In the genomic region with DNA sequence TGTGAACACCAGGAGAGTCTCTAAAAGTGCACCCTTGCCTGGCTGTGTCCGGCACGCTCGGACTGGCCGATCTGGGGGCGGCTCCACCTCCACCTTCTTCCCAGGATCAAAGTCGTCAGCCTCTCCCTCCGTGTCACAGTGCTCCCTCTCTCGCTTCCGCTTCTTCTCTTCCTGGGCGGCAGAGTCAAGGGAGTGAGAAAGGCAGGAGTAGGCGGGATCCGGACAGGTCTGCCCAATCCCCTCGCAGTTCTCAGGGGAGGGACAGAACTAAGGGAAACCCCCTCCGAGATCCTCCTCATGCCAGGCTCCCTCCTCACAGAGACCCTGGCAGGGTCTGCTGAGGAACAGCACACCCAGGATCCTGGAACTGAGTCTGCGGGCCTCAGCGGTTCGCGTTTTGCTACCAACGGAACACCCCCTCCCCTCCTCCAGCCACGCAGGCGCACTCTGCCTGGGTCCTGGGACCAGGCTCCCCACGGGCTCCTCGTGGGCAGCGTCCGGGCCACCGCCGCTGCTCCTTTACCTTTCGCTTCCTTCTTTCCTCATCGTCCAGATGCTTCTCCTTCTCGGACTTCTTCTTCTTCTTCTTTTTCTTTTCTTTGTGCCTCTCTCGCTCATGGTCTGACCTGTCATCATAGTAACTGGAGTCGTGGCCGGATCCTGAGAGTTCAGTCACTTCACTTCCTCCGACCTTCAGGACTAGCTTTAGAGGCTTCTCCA, we compare ENCODE assay signal across 8 cellular contexts. TPM values are rescaled to one million over a fixed set of nuclear protein-coding genes. Genes with fewer than 3 reads are reported as not detected.
DNase-seq lines count a peak whose midpoint lies in the region; ATAC-seq and TF ChIP-seq lines count a peak whose summit lies in the region.

No MANE protein-coding gene starts in this region.

- H3K14ac ChIP-seq in mesenchymal stem cell (ENCODE audit: low read length in 2 of 2) = peak overlapping the region in 1 of 2 experiments; percentile 86

- no peak overlapping the region for H2BK120ac ChIP-seq in mesenchymal stem cell (ENCODE audit: low read depth, low read length)

- H3K9me3 ChIP-seq in MG63 (no peaks in the 10 kb centered on the region), mesenchymal stem cell (ENCODE audit: control insufficient read depth, low read length) (no peaks in the 10 kb centered on the region)

- peaks cover 54 to 66% of the 10 kb centered on the region in 2 donors for H3K36me3 Mint-ChIP-seq in CD14-positive monocyte

- H3K27ac ChIP-seq in mesenchymal stem cell (ENCODE audit: low read length, poor library complexity, severe bottlenecking) = no peak overlapping the region

- H3K4me3 ChIP-seq in MG63 (peak overlapping the region; percentile 99), astrocyte of the spinal cord (ENCODE audit: low read depth, low read length) (peak overlapping the region; percentile 66), mesenchymal stem cell (ENCODE audit: insufficient read depth in 1 of 2, low read depth in 1 of 2, low read length in 2 of 2) (peak overlapping the region; percentile 98)

- peak overlapping the region; percentile 21 for H4K8ac ChIP-seq in mesenchymal stem cell (ENCODE audit: low read length)

- no peak for ATAC-seq in HG03095 (IDR thresholded peaks at IDR 0.05; ENCODE audit: unreplicated experiment)

- peaks cover 25% of the 10 kb centered on the region for H3K4me1 ChIP-seq in mesenchymal stem cell (ENCODE audit: control insufficient read depth, insufficient read depth, low read depth, low read length)

- DNase-seq in CD14-positive monocyte (ENCODE audit: low spot score) (no peak), MG63 (no peak), astrocyte of the spinal cord (ENCODE audit: low read depth, low spot score) (no peak), mesenchymal stem cell (peak; percentile 30), amniotic stem cell (lab: John Stamatoyannopoulos, UW) (no peak), ecto neural progenitor cell (ENCODE audit: low spot score) (no peak), NCI-H345 treated with DMSO at 0.1 percent for 48 hours (lab: John Stamatoyannopoulos, UW; ENCODE audit: unreplicated experiment) (no peak)

- no peak for TF ChIP-seq CTCF in CD14-positive monocyte (IDR thresholded peaks at IDR 0.05)
- no peak for TF ChIP-seq CTCF in astrocyte of the spinal cord (IDR thresholded peaks at IDR 0.05; ENCODE audit: low read depth, low read length)

- H3K27ac Mint-ChIP-seq in CD14-positive monocyte = peak overlapping the region; percentile 87 to 96 (median 90)

- H3K27me3 ChIP-seq in MG63 = no peaks in the 10 kb centered on the region
- no peaks in the 10 kb centered on the region for H3K27me3 ChIP-seq in mesenchymal stem cell (ENCODE audit: control insufficient read depth in 1 of 2, insufficient read depth in 1 of 2, low read length in 2 of 2)

- peak overlapping the region; percentile 90 for H3K4me2 ChIP-seq in mesenchymal stem cell (ENCODE audit: low read length, poor library complexity, severe bottlenecking)

- intact Hi-C loops in CD14-positive monocyte (cut with micrococcal nuclease) = loop anchor here (5.0 to 10.0 kb wide), 5 partner anchors 279 to 914 kb away; a partner anchor contains a TSS

- H3K79me1 ChIP-seq in mesenchymal stem cell (replicated peaks; ENCODE audit: low read length, poor library complexity, severe bottlenecking) = peaks cover 51% of the 10 kb centered on the region

- H3K36me3 ChIP-seq in MG63 (peaks cover 89% of the 10 kb centered on the region), mesenchymal stem cell (ENCODE audit: control insufficient read depth in 1 of 2, insufficient read depth in 2 of 2, low read depth in 1 of 2, low read length in 2 of 2) (peaks cover 46 to 59% of the 10 kb centered on the region in 2 experiments)

- no peaks in the 10 kb centered on the region for H3K9me3 Mint-ChIP-seq in CD14-positive monocyte

- no peak overlapping the region for H2AFZ ChIP-seq in mesenchymal stem cell (ENCODE audit: low read depth, low read length)

- in situ Hi-C loops in astrocyte of the spinal cord (cut with HindIII; ENCODE audit: low sequenced_read_pairs) = no loop called here

- H2BK5ac ChIP-seq in mesenchymal stem cell (ENCODE audit: low read depth, low read length, poor library complexity, severe bottlenecking) = no peak overlapping the region

- peaks cover 0 to 2% (median 0%) of the 10 kb centered on the region in 3 donors for H3K27me3 Mint-ChIP-seq in CD14-positive monocyte (ENCODE audit: low read depth in 3 of 3)

- H4K91ac ChIP-seq in mesenchymal stem cell (ENCODE audit: low read length) = no peak overlapping the region

- H2BK12ac ChIP-seq in mesenchymal stem cell (ENCODE audit: low read length in 2 of 2) = peak overlapping the region in 1 of 2 experiments; percentile 8

- peak overlapping the region in 1 of 2 experiments; percentile 87 for H3K4ac ChIP-seq in mesenchymal stem cell (ENCODE audit: low read depth in 1 of 2, low read length in 2 of 2)

- peak overlapping the region; percentile 96 for H3K9ac ChIP-seq in mesenchymal stem cell (ENCODE audit: low read length)

- no peak overlapping the region for H2BK15ac ChIP-seq in mesenchymal stem cell (ENCODE audit: low read depth, poor library complexity, severe bottlenecking)

- peak overlapping the region in 1 of 2 experiments; percentile 51 for H3K23ac ChIP-seq in mesenchymal stem cell (ENCODE audit: low read length in 2 of 2)

- H3K4me1 Mint-ChIP-seq in CD14-positive monocyte = peaks cover 19% of the 10 kb centered on the region

- H2AK5ac ChIP-seq in mesenchymal stem cell (ENCODE audit: low read length, severe bottlenecking) = no peak overlapping the region

- H3K4me3 Mint-ChIP-seq in CD14-positive monocyte = peak overlapping the region; percentile 89 to 93

- WGBS in mesenchymal stem cell = 89% methylated on average over 32 of the region's 34 CpGs

- H3K18ac ChIP-seq in mesenchymal stem cell (ENCODE audit: low read depth in 1 of 2, low read length in 2 of 2) = peak overlapping the region in 1 of 2 experiments; percentile 84

RNA-seq across cellular contexts. Expression of a gene that starts 1.3 kb away (rescaled TPM):
- 1 to 10 TPM; 5.3 to 9.3 TPM for polyA plus RNA-seq in CD14-positive monocyte
- 15.8 and 27.5 TPM in 2 replicates for total RNA-seq in MG63 (2014; rRNA removed; shearing (Covaris generic); ENCODE audit: low replicate concordance)
- 26.0 TPM for polyA plus RNA-seq in mesenchymal stem cell (2013, experiment 1 of 2)
- 25.5 TPM for polyA plus RNA-seq in mesenchymal stem cell (2013, experiment 2 of 2)

RNA-seq across cellular contexts. Expression of a gene that starts 1.4 kb away (rescaled TPM):
- 1 to 10 TPM in 1 of 2 donors, not detected in 1; 1.2 TPM for polyA plus RNA-seq in CD14-positive monocyte
- 73.4 and 82.0 TPM in 2 replicates for total RNA-seq in MG63 (2014; rRNA removed; shearing (Covaris generic); ENCODE audit: low replicate concordance)
- polyA plus RNA-seq in mesenchymal stem cell (2013, experiment 1 of 2) = 5.7 TPM
- polyA plus RNA-seq in mesenchymal stem cell (2013, experiment 2 of 2) = 5.7 TPM

RNA-seq across cellular contexts. Expression of a gene that starts 40.5 kb away (rescaled TPM):
- polyA plus RNA-seq in CD14-positive monocyte = not detected
- total RNA-seq in MG63 (2014; rRNA removed; shearing (Covaris generic); ENCODE audit: low replicate concordance) = 0.56 TPM in 1 of 2 replicates, not detected in the other
- polyA plus RNA-seq in mesenchymal stem cell (2013, experiment 1 of 2) = 0.72 TPM
- polyA plus RNA-seq in mesenchymal stem cell (2013, experiment 2 of 2) = 0.79 TPM
